ENCODE assay signal across 8 cellular contexts in genomic region chr15:36501063-36501678, GRCh38.
DNase-seq lines count a peak whose midpoint lies in the region; ATAC-seq and TF ChIP-seq lines count a peak whose summit lies in the region.

No MANE protein-coding gene starts in this region.

- no peak overlapping the region for H3K9ac ChIP-seq in neuronal stem cell (ENCODE audit: low read depth, low read length, poor library complexity)

- WGBS in neuronal stem cell (ENCODE audit: extremely low coverage in 2 of 2, insufficient read length in 2 of 2, insufficient replicate concordance in 1 of 2), 2 donors, result no CpG with 5 or more reads among the region's 5 CpGs

- DNase-seq in A673 (ENCODE audit: low spot score) (peak; percentile 78), NCI-H1694 (lab: John Stamatoyannopoulos, UW) (peak; percentile 78), SW480 (ENCODE audit: low spot score) (peak; percentile 70), fibroblast of the aortic adventitia (ENCODE audit: low read depth) (peak; percentile 83), neuronal stem cell (ENCODE audit: low spot score) (peak; percentile 51)

- no peak overlapping the region for H3K18ac ChIP-seq in neuronal stem cell (ENCODE audit: low read length)

- H4K91ac ChIP-seq in neuronal stem cell (ENCODE audit: low read depth, low read length, poor library complexity), result no peak overlapping the region

- H2BK5ac ChIP-seq in neuronal stem cell (ENCODE audit: low read length), result no peak overlapping the region

- CTCF ChIA-PET in A673 (lab: Charles Lee), result no interaction called here

- H3K4me3 ChIP-seq in A673 (ENCODE audit: low read depth, low read length, poor library complexity, severe bottlenecking), result no peak overlapping the region
- no peak overlapping the region for H3K4me3 ChIP-seq in fibroblast of the aortic adventitia (ENCODE audit: low read depth, low read length)
- H3K4me3 ChIP-seq in neuronal stem cell (ENCODE audit: low read length in 2 of 2), result no peak overlapping the region

- no peak overlapping the region for H3K23ac ChIP-seq in neuronal stem cell (ENCODE audit: low read depth, low read length, poor library complexity)

- H3K4me1 ChIP-seq in A673 (ENCODE audit: insufficient read depth, low read length, poor library complexity, severe bottlenecking) (peaks cover 4% of the 10 kb centered on the region), neuronal stem cell (ENCODE audit: control insufficient read depth in 2 of 2, insufficient read depth in 1 of 2, low read depth in 1 of 2, low read length in 2 of 2) (peaks cover 0 to 12% of the 10 kb centered on the region in 2 donors)

- BruUV-seq in A673 (replicated peaks; lab: Mats Ljungman, UMichigan), result no TSS peak

- no peak overlapping the region for H3K4ac ChIP-seq in neuronal stem cell (ENCODE audit: low read length)

- intact Hi-C loops in A673 (cut with micrococcal nuclease; ENCODE audit: unreplicated experiment), result loop anchor here (1.0 to 5.0 kb wide), 4 partner anchors 382 to 1381 kb away; no protein-coding TSS in a partner anchor

- H3K14ac ChIP-seq in neuronal stem cell (ENCODE audit: low read length), result no peak overlapping the region

- no peaks in the 10 kb centered on the region for H3K27me3 ChIP-seq in A673 (replicated peaks; ENCODE audit: insufficient read depth, low read depth, low read length, poor library complexity)
- H3K27me3 ChIP-seq in neuronal stem cell (ENCODE audit: control insufficient read depth in 3 of 3, insufficient read depth in 3 of 3, low read depth in 1 of 3, low read length in 3 of 3), result no peaks in the 10 kb centered on the region

- H2BK120ac ChIP-seq in neuronal stem cell (ENCODE audit: low read depth, low read length), result no peak overlapping the region

- no peaks in the 10 kb centered on the region for H3K79me1 ChIP-seq in neuronal stem cell (ENCODE audit: low read depth, low read length)

- peak; percentile 93 for ATAC-seq in HG02852 (IDR thresholded peaks at IDR 0.05; ENCODE audit: unreplicated experiment)
- ATAC-seq in GM19455 (IDR thresholded peaks at IDR 0.05; ENCODE audit: unreplicated experiment), result no peak

- no peak overlapping the region for H4K8ac ChIP-seq in neuronal stem cell (ENCODE audit: low read depth, low read length)

- no peak overlapping the region for H2BK15ac ChIP-seq in neuronal stem cell (ENCODE audit: low read length)

- H2AK5ac ChIP-seq in neuronal stem cell (ENCODE audit: low read depth, low read length), result no peak overlapping the region

- H3K9me3 ChIP-seq in A673 (ENCODE audit: low read depth, low read length, poor library complexity, severe bottlenecking), result no peaks in the 10 kb centered on the region
- no peaks in the 10 kb centered on the region for H3K9me3 ChIP-seq in neuronal stem cell (replicated peaks in 1 of 2; ENCODE audit: control insufficient read depth in 2 of 2, insufficient read depth in 1 of 2, low read depth in 1 of 2, low read length in 2 of 2)

- H2AFZ ChIP-seq in neuronal stem cell (ENCODE audit: low read length), result peak overlapping the region; percentile 63

- no peaks in the 10 kb centered on the region for H3K36me3 ChIP-seq in A673 (ENCODE audit: insufficient read depth, low read length, poor library complexity, severe bottlenecking)
- no peaks in the 10 kb centered on the region for H3K36me3 ChIP-seq in neuronal stem cell (replicated peaks in 1 of 2; ENCODE audit: control insufficient read depth in 2 of 2, insufficient read depth in 2 of 2, low read length in 2 of 2)

- H3K4me2 ChIP-seq in neuronal stem cell (ENCODE audit: insufficient read depth, low read length, poor library complexity, severe bottlenecking), result no peak overlapping the region

- H3K27ac ChIP-seq in A673 (ENCODE audit: low read depth, low read length, poor library complexity, severe bottlenecking) (no peak overlapping the region), neuronal stem cell (replicated peaks; ENCODE audit: low read length) (no peak overlapping the region)

- POLR2A ChIA-PET in A673 (lab: Charles Lee; ENCODE audit: low non-redundant PET), result no interaction called here

- TF ChIP-seq CTCF in A673 (conservative IDR thresholded peaks at IDR 0.05; ENCODE audit: low read depth, low read length), result peak; percentile 75
- peak; percentile 80 for TF ChIP-seq CTCF in GM12874 (IDR thresholded peaks at IDR 0.05; ENCODE audit: insufficient read depth, low read depth, low read length)
- TF ChIP-seq CTCF in fibroblast of the aortic adventitia (IDR thresholded peaks at IDR 0.05; ENCODE audit: insufficient read depth, low read length), result peak; percentile 77

- H2BK12ac ChIP-seq in neuronal stem cell (ENCODE audit: low read length), result no peak overlapping the region
